9 cellular contexts compared by ENCODE assay signal in the genomic region with DNA sequence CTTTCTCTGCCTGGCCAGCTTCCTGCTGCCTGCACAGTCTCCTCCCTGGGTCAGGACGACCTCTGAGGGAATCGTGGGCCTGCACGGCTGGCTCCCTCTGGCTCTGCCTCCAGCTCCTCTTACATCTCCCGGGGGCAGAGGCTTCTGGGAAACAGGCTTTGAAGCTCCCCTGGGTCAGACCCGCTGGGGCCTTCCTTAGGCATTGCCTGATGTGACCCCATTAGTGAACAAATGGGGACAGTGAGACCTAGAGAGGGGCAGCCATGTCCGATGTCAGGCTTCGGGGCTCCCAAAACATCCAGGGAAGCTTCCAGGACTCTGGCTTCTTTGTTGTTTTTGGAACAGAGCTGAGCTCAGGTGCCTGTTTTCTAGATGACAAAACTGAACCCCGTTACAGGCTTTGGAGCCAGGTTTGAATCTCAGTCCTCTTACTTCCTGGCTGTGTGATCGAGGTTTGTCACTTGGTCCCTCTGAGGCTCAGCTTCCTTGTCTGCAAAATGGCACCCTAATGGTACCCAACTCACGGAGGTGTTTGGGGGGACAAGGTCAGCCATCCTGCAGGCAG.
A peak's percentile ranks its signal among the peaks of the same experiment; 100 is the strongest.
DNase-seq lines count a peak whose midpoint lies in the region; ATAC-seq lines count a peak whose summit lies in the region.
"Had no signal": no experiment of that assay in that cellular context is flagged by ENCODE, and none has a peak within 500 bp of the region (broad histone marks: within the 10 kb centered on the region; RNA-seq: fewer than 3 reads in every experiment).

No MANE protein-coding gene starts in this region.

- WGBS in right cardiac atrium = 48% methylated on average over 10 of the region's 10 CpGs

- no peak overlapping the region for H3K4me3 Mint-ChIP-seq in activated T-helper 1 cell treated with anti-CD3 and anti-CD28 coated beads, Interleukin-12 subunit alpha, Interleukin-12 subunit beta, Interleukin-2, Interleukin-4 antibody, amounts not matched to agents 30 ng/mL and 10 ng/mL and 1 ng/mL, durations not matched to agents 14 hours and 24 hours and 36 hours

- peaks cover 31% of the 10 kb centered on the region for H3K4me1 Mint-ChIP-seq in activated T-helper 1 cell treated with anti-CD3 and anti-CD28 coated beads, Interleukin-12 subunit alpha, Interleukin-12 subunit beta, Interleukin-2, Interleukin-4 antibody, amounts not matched to agents 30 ng/mL and 10 ng/mL and 1 ng/mL, durations not matched to agents 14 hours and 24 hours and 36 hours (ENCODE audit: low read depth)

- ATAC-seq in right cardiac atrium (peak; percentile 19 to 25), HG03139 (IDR thresholded peaks at IDR 0.05; ENCODE audit: unreplicated experiment) (no peak), HG02885 (IDR thresholded peaks at IDR 0.05; ENCODE audit: poor library complexity, unreplicated experiment) (no peak)

- peak overlapping the region; percentile 82 for H3K27ac Mint-ChIP-seq in activated T-helper 1 cell treated with anti-CD3 and anti-CD28 coated beads, Interleukin-12 subunit alpha, Interleukin-12 subunit beta, Interleukin-2, Interleukin-4 antibody, amounts not matched to agents 30 ng/mL and 10 ng/mL and 1 ng/mL, durations not matched to agents 14 hours and 24 hours and 36 hours

- H3K4me1 ChIP-seq in right cardiac atrium (ENCODE audit: control insufficient read depth, insufficient read depth, low read length) = peaks cover 8% of the 10 kb centered on the region

- no peaks in the 10 kb centered on the region for H3K9me3 ChIP-seq in right cardiac atrium (ENCODE audit: control insufficient read depth, low read length)

- H3K27ac ChIP-seq in right cardiac atrium (ENCODE audit: low read length) (peak overlapping the region; percentile 58), skin epidermis (peak overlapping the region in 20 of 21 experiments; percentile 70 to 90 (median 83))

- intact Hi-C loops in activated T-helper 1 cell treated with anti-CD3 and anti-CD28 coated beads, Interleukin-12 subunit alpha, Interleukin-12 subunit beta, Interleukin-2, Interleukin-4 antibody, amounts not matched to agents 30 ng/mL and 10 ng/mL and 1 ng/mL, durations not matched to agents 14 hours and 24 hours and 36 hours (cut with micrococcal nuclease) = loop anchor here (1.0 to 5.0 kb wide), 5 partner anchors 54 to 225 kb away; a partner anchor contains a TSS
- intact Hi-C loops in right cardiac atrium (cut with DNase I) = no loop called here

- no peaks in the 10 kb centered on the region for H3K36me3 ChIP-seq in H7 (replicated peaks; ENCODE audit: control insufficient read depth, insufficient read depth, low read length)

- H3K4me3 ChIP-seq in H7 (ENCODE audit: insufficient read depth, low read depth, low read length) (no peak overlapping the region), right cardiac atrium (ENCODE audit: low read length) (no peak overlapping the region), skin epidermis (no peak overlapping the region)

- no peaks in the 10 kb centered on the region for H3K27me3 ChIP-seq in H7 (ENCODE audit: control insufficient read depth, insufficient read depth, low read length)
- H3K27me3 ChIP-seq in right cardiac atrium (ENCODE audit: control insufficient read depth, insufficient read depth) = no peaks in the 10 kb centered on the region

- peak; percentile 64 for DNase-seq in H7
- no peak for DNase-seq in activated T-helper 1 cell treated with anti-CD3 and anti-CD28 coated beads, Interleukin-12 subunit alpha, Interleukin-12 subunit beta, Interleukin-2, Interleukin-4 antibody, amounts not matched to agents 30 ng/mL and 10 ng/mL and 1 ng/mL, durations not matched to agents 14 hours and 24 hours and 36 hours (ENCODE audit: low spot score)
- peak; percentile 33 to 85 (median 77) for DNase-seq in right cardiac atrium
- no peak for DNase-seq in germinal center (ENCODE audit: low spot score)
- no peak for DNase-seq in NCI-H1105 treated with DMSO at 0.1 percent for 48 hours (lab: John Stamatoyannopoulos, UW)
- DNase-seq: NCI-H1436 treated with DMSO at 0.1 percent for 48 hours had no signal

- H3K27me3 Mint-ChIP-seq in activated T-helper 1 cell treated with anti-CD3 and anti-CD28 coated beads, Interleukin-12 subunit alpha, Interleukin-12 subunit beta, Interleukin-2, Interleukin-4 antibody, amounts not matched to agents 30 ng/mL and 10 ng/mL and 1 ng/mL, durations not matched to agents 14 hours and 24 hours and 36 hours (ENCODE audit: insufficient read depth) = peaks cover 10% of the 10 kb centered on the region

- H3K36me3 Mint-ChIP-seq in activated T-helper 1 cell treated with anti-CD3 and anti-CD28 coated beads, Interleukin-12 subunit alpha, Interleukin-12 subunit beta, Interleukin-2, Interleukin-4 antibody, amounts not matched to agents 30 ng/mL and 10 ng/mL and 1 ng/mL, durations not matched to agents 14 hours and 24 hours and 36 hours (ENCODE audit: low read depth) = no peaks in the 10 kb centered on the region

- no peaks in the 10 kb centered on the region for H3K9me3 Mint-ChIP-seq in activated T-helper 1 cell treated with anti-CD3 and anti-CD28 coated beads, Interleukin-12 subunit alpha, Interleukin-12 subunit beta, Interleukin-2, Interleukin-4 antibody, amounts not matched to agents 30 ng/mL and 10 ng/mL and 1 ng/mL, durations not matched to agents 14 hours and 24 hours and 36 hours

Comparison
In these comparisons a context has a peak if more than half of its experiments do, and no peak if none do; other contexts are left out.
1. DNase-seq: peak in H7 (single experiment) and right cardiac atrium (3 of 3); none in activated T-helper 1 cell treated with anti-CD3 and anti-CD28 coated beads, Interleukin-12 subunit alpha, Interleukin-12 subunit beta, Interleukin-2, Interleukin-4 antibody, amounts not matched to agents 30 ng/mL and 10 ng/mL and 1 ng/mL, durations not matched to agents 14 hours and 24 hours and 36 hours (single experiment), germinal center (single experiment) and NCI-H1105 treated with DMSO at 0.1 percent for 48 hours (single experiment).
2. ATAC-seq: peak in right cardiac atrium (2 of 2); none in HG03139 (single experiment) and HG02885 (single experiment).